ENCODE assay signal across 26 cellular contexts in the genomic region with DNA sequence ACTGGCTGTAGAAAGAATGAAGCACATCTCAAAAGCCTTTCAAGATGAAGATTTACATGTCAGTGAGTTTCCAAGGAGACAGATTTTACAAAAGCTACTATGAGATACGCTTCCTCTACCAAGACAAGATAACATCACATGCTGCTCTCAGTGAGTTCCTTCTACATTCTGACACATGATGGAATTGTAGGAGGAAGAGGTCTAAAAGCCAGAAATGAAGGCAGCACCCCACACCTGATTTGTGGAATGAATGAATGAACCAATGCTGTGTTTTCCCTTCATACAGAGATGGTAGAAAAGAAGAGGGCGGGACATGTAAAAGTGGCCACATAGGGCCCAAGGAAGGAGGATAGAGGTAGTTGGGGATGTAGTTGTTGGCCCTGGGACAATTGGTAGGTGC.
DNase-seq lines count a peak whose midpoint lies in the region; TF ChIP-seq lines count a peak whose summit lies in the region.
"Had no signal": no experiment of that assay in that cellular context is flagged by ENCODE, and none has a peak within 500 bp of the region (broad histone marks: within the 10 kb centered on the region; RNA-seq: fewer than 3 reads in every experiment).

No MANE protein-coding gene starts in this region.

- H3K4me1 Mint-ChIP-seq in CD14-positive monocyte = no peaks in the 10 kb centered on the region
- H3K4me1 Mint-ChIP-seq: B cell; CD4-positive, alpha-beta memory T cell; CD4-positive, CD25-positive, alpha-beta regulatory T cell; CD8-positive, alpha-beta memory T cell had no signal

- no peak for TF ChIP-seq POLR2A in lower leg skin (IDR thresholded peaks at IDR 0.05)

- no peak overlapping the region for H2BK5ac ChIP-seq in mesenchymal stem cell (ENCODE audit: low read depth, low read length, poor library complexity, severe bottlenecking)

- no peak overlapping the region for H3K23ac ChIP-seq in mesenchymal stem cell (ENCODE audit: low read length in 2 of 2)

- H3K4me1 ChIP-seq in mesenchymal stem cell (ENCODE audit: control insufficient read depth, insufficient read depth, low read depth, low read length) = no peaks in the 10 kb centered on the region
- H3K4me1 ChIP-seq: BLaER1 treated with 17β-estradiol and CSF1 and Interleukin-3, amounts not matched to agents 10 nM and 100 nM had no signal

- H3K9me3 Mint-ChIP-seq in CD14-positive monocyte = no peaks in the 10 kb centered on the region
- H3K9me3 Mint-ChIP-seq: CD4-positive, alpha-beta memory T cell; CD8-positive, alpha-beta memory T cell had no signal

- no peak overlapping the region for H3K18ac ChIP-seq in mesenchymal stem cell (ENCODE audit: low read depth in 1 of 2, low read length in 2 of 2)

- no peak overlapping the region for H3K9ac ChIP-seq in mesenchymal stem cell (ENCODE audit: low read length)
- H3K9ac ChIP-seq: BLaER1 treated with 17β-estradiol and CSF1 and Interleukin-3, amounts not matched to agents 10 nM and 100 nM had no signal

- H3K27me3 Mint-ChIP-seq in CD14-positive monocyte (ENCODE audit: low read depth in 3 of 3) = peaks cover 0 to 2% (median 1%) of the 10 kb centered on the region in 3 donors
- H3K27me3 Mint-ChIP-seq: B cell; CD4-positive, CD25-positive, alpha-beta regulatory T cell; CD8-positive, alpha-beta memory T cell had no signal

- H2BK120ac ChIP-seq in mesenchymal stem cell (ENCODE audit: low read depth, low read length) = no peak overlapping the region

- H2AK5ac ChIP-seq in mesenchymal stem cell (ENCODE audit: low read length, severe bottlenecking) = no peak overlapping the region

- H4K91ac ChIP-seq in mesenchymal stem cell (ENCODE audit: low read length) = no peak overlapping the region

- intact Hi-C loops in CD14-positive monocyte (cut with micrococcal nuclease) (no loop called here), lower leg skin (cut with DNase I; ENCODE audit: low total_unique reads) (no loop called here)

- no peak overlapping the region for H3K4me2 ChIP-seq in mesenchymal stem cell (ENCODE audit: low read length, poor library complexity, severe bottlenecking)
- H3K4me2 ChIP-seq: BLaER1 treated with 17β-estradiol and CSF1 and Interleukin-3, amounts not matched to agents 10 nM and 100 nM had no signal

- DNase-seq in ecto neural progenitor cell (ENCODE audit: low spot score) = peak; percentile 2
- DNase-seq in islet precursor cell = peak; percentile 8
- peak; percentile 0 for DNase-seq in mesenchymal stem cell
- peak; percentile 23 for DNase-seq in putamen (ENCODE audit: low spot score)
- DNase-seq in CD14-positive monocyte (ENCODE audit: low spot score) = no peak
- no peak for DNase-seq in AG20443 (ENCODE audit: low spot score)
- DNase-seq in Kasumi-1 (lab: John Stamatoyannopoulos, UW) = no peak
- no peak for DNase-seq in lower leg skin (ENCODE audit: low spot score in 2 of 2)
- DNase-seq: 8988T; ACHN; AML-193; CD4-positive, alpha-beta memory T cell; CD4-positive, CD25-positive, alpha-beta regulatory T cell; CD8-positive, alpha-beta memory T cell; COR-L47; DMS 273 treated with DMSO at 0.1 percent for 48 hours; DMS153; DMS53; DMS79; DND-41; EL; GDM1 had no signal

- peaks cover 0 to 25% of the 10 kb centered on the region in 2 experiments for H3K27me3 ChIP-seq in mesenchymal stem cell (ENCODE audit: control insufficient read depth in 1 of 2, insufficient read depth in 1 of 2, low read length in 2 of 2)
- H3K27me3 ChIP-seq: BLaER1 treated with 17β-estradiol and CSF1 and Interleukin-3, amounts not matched to agents 10 nM and 100 nM had no signal

- no peak for TF ChIP-seq CTCF in CD14-positive monocyte (IDR thresholded peaks at IDR 0.05)
- TF ChIP-seq CTCF in lower leg skin (IDR thresholded peaks at IDR 0.05) = no peak

- no peak overlapping the region for H3K27ac ChIP-seq in mesenchymal stem cell (ENCODE audit: low read length, poor library complexity, severe bottlenecking)
- H3K27ac ChIP-seq: BLaER1 treated with 17β-estradiol and CSF1 and Interleukin-3, amounts not matched to agents 10 nM and 100 nM; C4-2B had no signal

- no peak overlapping the region for H3K14ac ChIP-seq in mesenchymal stem cell (ENCODE audit: low read length in 2 of 2)

- no peak overlapping the region for H2BK12ac ChIP-seq in mesenchymal stem cell (ENCODE audit: low read length in 2 of 2)

- H3K4me3 ChIP-seq in mesenchymal stem cell (ENCODE audit: insufficient read depth in 1 of 2, low read depth in 1 of 2, low read length in 2 of 2) = no peak overlapping the region
- H3K4me3 ChIP-seq in lower leg skin (ENCODE audit: low read depth, poor library complexity, severe bottlenecking) = no peak overlapping the region
- H3K4me3 ChIP-seq: BLaER1 treated with 17β-estradiol and CSF1 and Interleukin-3, amounts not matched to agents 10 nM and 100 nM; GM12878 had no signal

- H3K27ac Mint-ChIP-seq in CD14-positive monocyte = no peak overlapping the region
- H3K27ac Mint-ChIP-seq: B cell; CD4-positive, alpha-beta memory T cell; CD4-positive, CD25-positive, alpha-beta regulatory T cell; CD8-positive, alpha-beta memory T cell had no signal

- H2BK15ac ChIP-seq in mesenchymal stem cell (ENCODE audit: low read depth, poor library complexity, severe bottlenecking) = no peak overlapping the region

- H3K36me3 Mint-ChIP-seq in CD14-positive monocyte = no peaks in the 10 kb centered on the region
- H3K36me3 Mint-ChIP-seq: CD4-positive, alpha-beta memory T cell; CD4-positive, CD25-positive, alpha-beta regulatory T cell; CD8-positive, alpha-beta memory T cell had no signal

- H4K8ac ChIP-seq in mesenchymal stem cell (ENCODE audit: low read length) = no peak overlapping the region

- H2AFZ ChIP-seq in mesenchymal stem cell (ENCODE audit: low read depth, low read length) = no peak overlapping the region

- H3K9me3 ChIP-seq in mesenchymal stem cell (ENCODE audit: control insufficient read depth, low read length) = no peaks in the 10 kb centered on the region
- H3K9me3 ChIP-seq: BLaER1 treated with 17β-estradiol and CSF1 and Interleukin-3, amounts not matched to agents 10 nM and 100 nM had no signal

- H3K79me1 ChIP-seq in mesenchymal stem cell (replicated peaks; ENCODE audit: low read length, poor library complexity, severe bottlenecking) = no peaks in the 10 kb centered on the region

- H3K36me3 ChIP-seq in mesenchymal stem cell (ENCODE audit: control insufficient read depth in 1 of 2, insufficient read depth in 2 of 2, low read depth in 1 of 2, low read length in 2 of 2) = no peaks in the 10 kb centered on the region
- H3K36me3 ChIP-seq: BLaER1 treated with 17β-estradiol and CSF1 and Interleukin-3, amounts not matched to agents 10 nM and 100 nM had no signal

- no peak overlapping the region for H3K4ac ChIP-seq in mesenchymal stem cell (ENCODE audit: low read depth in 1 of 2, low read length in 2 of 2)

- 100% methylated on average over 1 of the region's 2 CpGs for WGBS in mesenchymal stem cell
- WGBS in lower leg skin, 2 donors = 94% methylated on average over 2 of the region's 2 CpGs

- H3K4me3 Mint-ChIP-seq in CD14-positive monocyte = no peak overlapping the region
- H3K4me3 Mint-ChIP-seq: B cell; CD4-positive, alpha-beta memory T cell; CD4-positive, CD25-positive, alpha-beta regulatory T cell; CD8-positive, alpha-beta memory T cell had no signal

Comparison
In these comparisons a context has a peak if more than half of its experiments do, and no peak if none do; other contexts are left out.
1. DNase-seq: peak in ecto neural progenitor cell (single experiment), islet precursor cell (single experiment), mesenchymal stem cell (single experiment) and putamen (single experiment); none in CD14-positive monocyte (single experiment), AG20443 (single experiment), Kasumi-1 (0 of 2) and lower leg skin (0 of 2).